30 cellular contexts compared by ENCODE assay signal in the genomic region with DNA sequence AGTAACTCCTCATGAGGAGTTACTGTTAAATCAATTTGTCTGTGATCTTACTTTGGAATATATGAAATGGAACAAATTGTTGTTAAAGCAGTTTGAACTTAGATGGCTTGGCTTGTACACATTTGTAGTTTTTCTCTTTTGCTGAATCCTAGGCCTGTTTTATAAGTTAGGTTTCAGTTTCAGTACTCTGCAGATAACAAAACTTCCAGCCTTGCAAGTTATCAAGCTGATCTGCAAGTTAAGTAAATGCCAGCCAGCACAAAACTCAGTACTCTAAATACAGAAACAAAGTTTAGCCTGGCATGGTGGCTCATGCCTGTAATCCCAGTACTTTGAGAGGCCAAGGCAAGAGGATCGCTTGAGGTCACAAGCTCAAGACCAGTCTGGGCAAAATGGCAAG. TPM values are rescaled to one million over a fixed set of nuclear protein-coding genes. Genes with fewer than 3 reads are reported as not detected.
"Had no signal": no experiment of that assay in that cellular context is flagged by ENCODE, and none has a peak within 500 bp of the region (broad histone marks: within the 10 kb centered on the region; RNA-seq: fewer than 3 reads in every experiment).

No MANE protein-coding gene starts in this region.

- H3K36me3 Mint-ChIP-seq: naive B cell; stimulated activated memory B cell treated with anti-CD40 and anti-IgM and Interleukin-4, amounts not matched to agents 10 μg/mL and 1 μg/mL and 100 μg/mL, for 72 hours had no signal

- H3K4me3 Mint-ChIP-seq: endodermal cell; naive B cell; nephron; stimulated activated memory B cell treated with anti-CD40 and anti-IgM and Interleukin-4, amounts not matched to agents 10 μg/mL and 1 μg/mL and 100 μg/mL, for 72 hours; stimulated activated naive CD8-positive, alpha-beta T cell treated with anti-CD3 and anti-CD28 coated beads, Interleukin-15, Interleukin-2, amounts not matched to agents 100 ng/mL and 50 ng/mL, for 24 hours had no signal

- H3K9me3 Mint-ChIP-seq: stimulated activated naive CD8-positive, alpha-beta T cell treated with anti-CD3 and anti-CD28 coated beads, Interleukin-15, Interleukin-2, amounts not matched to agents 100 ng/mL and 50 ng/mL, for 24 hours had no signal

- H3K27ac Mint-ChIP-seq: endodermal cell; naive B cell; nephron; stimulated activated memory B cell treated with anti-CD40 and anti-IgM and Interleukin-4, amounts not matched to agents 10 μg/mL and 1 μg/mL and 100 μg/mL, for 72 hours; stimulated activated naive CD8-positive, alpha-beta T cell treated with anti-CD3 and anti-CD28 coated beads, Interleukin-15, Interleukin-2, amounts not matched to agents 100 ng/mL and 50 ng/mL, for 24 hours had no signal

- H2AFZ ChIP-seq: hepatocyte, parathyroid adenoma had no signal

- H3K4me2 ChIP-seq: hepatocyte had no signal

- H3K36me3 ChIP-seq: prostate gland, spleen, tibial nerve had no signal

- H3K27ac ChIP-seq: coronary artery, hepatocyte, parathyroid adenoma, prostate gland, spleen, tibial nerve had no signal

- H3K4me3 ChIP-seq: coronary artery, hepatocyte, prostate gland, spleen, tibial nerve had no signal

- H3K79me2 ChIP-seq: hepatocyte, parathyroid adenoma had no signal

- DNase-seq: effector CD4-positive, alpha-beta T cell; endodermal cell; erythroblast; foreskin melanocyte; head of caudate nucleus; kidney glomerular epithelial cell; mesendoderm; naive B cell; occipital lobe; spleen; stimulated activated CD4-positive, alpha-beta T cell treated with anti-CD3 and anti-CD28 coated beads, Interleukin-15, amount 100 ng/mL, for 24 hours; stimulated activated CD4-positive, alpha-beta T cell treated with anti-CD3 and anti-CD28 coated beads, Interleukin-1b, Interleukin-23, amount 100 ng/mL, for 48 hours; stimulated activated CD4-positive, alpha-beta T cell treated with anti-CD3 and anti-CD28 coated beads, Interleukin-4, amount 100 ng/mL, for 24 hours had no signal

- H3K4me1 Mint-ChIP-seq: naive B cell; nephron; stimulated activated memory B cell treated with anti-CD40 and anti-IgM and Interleukin-4, amounts not matched to agents 10 μg/mL and 1 μg/mL and 100 μg/mL, for 72 hours had no signal

- H3K27me3 ChIP-seq: hepatocyte, spleen, tibial nerve had no signal

- H3K4me1 ChIP-seq: parathyroid adenoma, prostate gland, spleen, tibial nerve had no signal

- H3K9me3 ChIP-seq: prostate gland had no signal

- H3K9ac ChIP-seq: parathyroid adenoma had no signal

- ATAC-seq: sciatic nerve; stimulated activated memory B cell treated with anti-CD40 and anti-IgM and Interleukin-4, amounts not matched to agents 10 μg/mL and 1 μg/mL and 100 μg/mL, for 72 hours had no signal

- FAIRE-seq: endothelial cell of umbilical vein, islet of Langerhans had no signal

RNA-seq across cellular contexts. Expression of a gene that starts 42.2 kb away (rescaled TPM):
- total RNA-seq: dermis microvascular lymphatic vessel endothelial cell, endothelial cell of umbilical vein, hepatocyte, liver, lung microvascular endothelial cell, prostate gland, renal cortical epithelial cell, sciatic nerve, skeletal muscle tissue, spleen, tibial nerve, ureter had no signal
- polyA plus RNA-seq: endothelial cell of umbilical vein, hepatocyte, liver, spleen had no signal
